Comparison of ENCODE assay signal across 1 cellular context in the genomic region with DNA sequence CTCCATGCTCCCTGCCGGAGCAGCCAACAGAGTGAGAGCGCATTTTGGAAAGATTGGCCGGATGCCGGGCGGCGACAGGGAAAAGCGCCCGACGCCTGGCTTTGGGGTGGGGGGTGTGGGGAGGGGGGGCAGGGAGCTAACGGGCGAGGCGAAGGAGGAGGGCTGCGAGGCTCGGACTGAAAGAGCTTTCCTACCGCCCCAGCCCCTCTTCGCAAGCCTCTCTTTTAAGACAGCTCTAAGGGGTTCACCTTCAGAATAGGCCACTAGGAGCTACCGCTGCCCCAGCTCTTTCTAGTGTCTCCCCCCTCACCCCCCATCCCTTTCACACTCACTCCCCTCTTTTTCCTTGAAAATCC.
TF ChIP-seq lines count a peak whose summit lies in the region.

No MANE protein-coding gene starts in this region.

TF ChIP-seq in A549, 52 proteins besides CTCF, POLR2A, EP300 and RAD21 (continued from another document):
- no peak for TF ChIP-seq JUNB (IDR thresholded peaks at IDR 0.05)
- no peak for TF ChIP-seq MAFK (IDR thresholded peaks at IDR 0.05; ENCODE audit: partially characterized antibody)
- TF ChIP-seq MAX (IDR thresholded peaks at IDR 0.05) = no peak
- no peak for TF ChIP-seq ESRRA (IDR thresholded peaks at IDR 0.05; ENCODE audit: borderline replicate concordance, low read length)
- TF ChIP-seq ZSCAN20 (CRISPR knock-in tag; IDR thresholded peaks at IDR 0.05) = no peak
- TF ChIP-seq RNF2 (IDR thresholded peaks at IDR 0.05; ENCODE audit: borderline replicate concordance, low read depth) = no peak
- TF ChIP-seq MYC (IDR thresholded peaks at IDR 0.05; ENCODE audit: borderline replicate concordance, low read length) = no peak
- TF ChIP-seq HMGXB4 (CRISPR knock-in tag; IDR thresholded peaks at IDR 0.05; ENCODE audit: borderline replicate concordance) = no peak
